Comparison of ENCODE assay signal across 29 cellular contexts in the genomic region with DNA sequence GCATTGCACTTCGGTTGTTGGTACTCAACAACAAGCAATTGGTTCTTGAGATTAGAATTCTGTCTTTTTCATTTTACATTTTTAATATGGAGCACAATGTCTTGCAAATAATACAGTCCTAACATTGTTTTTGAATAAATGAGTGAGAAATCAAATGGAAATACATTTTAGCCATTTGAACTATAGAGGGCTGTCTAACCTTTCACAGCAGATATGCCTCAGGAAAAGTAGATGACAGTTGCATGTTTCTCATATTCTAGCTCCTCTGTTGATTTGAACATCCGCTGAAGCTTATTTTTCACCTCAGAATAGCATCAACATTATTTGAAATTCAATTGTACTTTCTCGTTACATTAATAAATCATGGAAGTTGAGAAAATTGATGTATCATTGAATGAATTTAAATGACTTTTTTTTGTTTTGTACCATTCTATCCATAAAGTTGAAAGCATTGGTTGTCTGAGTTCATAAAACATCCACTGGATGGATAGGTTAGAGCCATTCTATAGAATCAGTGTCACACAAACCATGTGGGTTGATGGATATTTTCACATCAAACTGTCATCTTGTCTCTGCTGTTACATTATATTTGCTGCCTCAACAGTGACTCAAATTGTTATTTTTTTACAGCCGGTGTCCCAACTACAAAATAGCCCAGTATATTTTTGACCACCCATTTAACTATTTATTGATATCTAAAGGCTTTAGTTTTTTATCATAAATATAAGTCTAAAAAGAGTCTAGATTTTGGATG.
A peak's percentile ranks its signal among the peaks of the same experiment; 100 is the strongest.
DNase-seq lines count a peak whose midpoint lies in the region; ATAC-seq and TF ChIP-seq lines count a peak whose summit lies in the region.
"Had no signal": no experiment of that assay in that cellular context is flagged by ENCODE, and none has a peak within 500 bp of the region (broad histone marks: within the 10 kb centered on the region; RNA-seq: fewer than 3 reads in every experiment).

No MANE protein-coding gene starts in this region.

- H3K9me3 Mint-ChIP-seq in type B pancreatic cell = no peaks in the 10 kb centered on the region

- no peaks in the 10 kb centered on the region for H3K36me3 Mint-ChIP-seq in type B pancreatic cell
- H3K36me3 Mint-ChIP-seq: activated naive CD4-positive, alpha-beta T cell treated with anti-CD3 and anti-CD28 coated beads, Interleukin-2, amount 50 U/mL, for 24 hours had no signal

- H3K27ac Mint-ChIP-seq in type B pancreatic cell = no peak overlapping the region
- H3K27ac Mint-ChIP-seq: activated B cell treated with CpG ODN at 0.5 μM for 24 hours; activated naive CD4-positive, alpha-beta T cell treated with anti-CD3 and anti-CD28 coated beads, Interleukin-2, amount 50 U/mL, for 24 hours; activated T-helper 17 cell treated with anti-CD3 and anti-CD28 coated beads, Interleukin-2, amount 50 U/mL, for 72 hours; B cell had no signal

- BruUV-seq in PC-3 (replicated peaks; lab: Mats Ljungman, UMichigan) = no TSS peak

- H3K4me1 Mint-ChIP-seq in type B pancreatic cell (ENCODE audit: unreplicated experiment) = no peaks in the 10 kb centered on the region
- H3K4me1 Mint-ChIP-seq: activated B cell treated with CpG ODN at 0.5 μM for 24 hours; activated naive CD4-positive, alpha-beta T cell treated with anti-CD3 and anti-CD28 coated beads, Interleukin-2, amount 50 U/mL, for 24 hours; activated T-helper 17 cell treated with anti-CD3 and anti-CD28 coated beads, Interleukin-2, amount 50 U/mL, for 72 hours; B cell had no signal

- H3K9ac ChIP-seq in PC-3 (ENCODE audit: low read length) = no peak overlapping the region

- no peak overlapping the region for H3K4me3 Mint-ChIP-seq in type B pancreatic cell
- H3K4me3 Mint-ChIP-seq: activated B cell treated with CpG ODN at 0.5 μM for 24 hours; activated naive CD4-positive, alpha-beta T cell treated with anti-CD3 and anti-CD28 coated beads, Interleukin-2, amount 50 U/mL, for 24 hours; activated T-helper 17 cell treated with anti-CD3 and anti-CD28 coated beads, Interleukin-2, amount 50 U/mL, for 72 hours; B cell had no signal

- TF ChIP-seq CTCF in heart right ventricle (IDR thresholded peaks at IDR 0.05) = peak in 5 of 9 donors; percentile 23 to 48 (median 45)
- peak; percentile 40; the same call in 1 of the 2 replicates for TF ChIP-seq CTCF in PC-3 (conservative IDR thresholded peaks at IDR 0.05; ENCODE audit: low read depth, low read length)
- TF ChIP-seq CTCF in epithelial cell of proximal tubule (conservative IDR thresholded peaks at IDR 0.05; ENCODE audit: low read depth, low read length) = peak; percentile 56
- peak; percentile 16 for TF ChIP-seq CTCF in type B pancreatic cell (conservative IDR thresholded peaks at IDR 0.05)
- no peak for TF ChIP-seq CTCF in ascending aorta (IDR thresholded peaks at IDR 0.05)

- no peaks in the 10 kb centered on the region for H3K9me2 ChIP-seq in PC-3 (replicated peaks; ENCODE audit: low read length)

- no peaks in the 10 kb centered on the region for H4K20me1 ChIP-seq in PC-3 (ENCODE audit: low read length)

- intact Hi-C loops in heart right ventricle (cut with DNase I) = no loop called here
- intact Hi-C loops in right cardiac atrium (cut with DNase I) = no loop called here
- intact Hi-C loops in PC-3 (cut with micrococcal nuclease) = loop anchor here (5.0 kb wide), 1 partner anchor 526 kb away; no protein-coding TSS in a partner anchor
- intact Hi-C loops in ascending aorta (cut with DNase I) = no loop called here

- H3K27me3 ChIP-seq in heart right ventricle = no peaks in the 10 kb centered on the region
- H3K27me3 ChIP-seq in right cardiac atrium (ENCODE audit: control insufficient read depth, insufficient read depth) = no peaks in the 10 kb centered on the region
- H3K27me3 ChIP-seq in PC-3 (ENCODE audit: low read length) = no peaks in the 10 kb centered on the region
- no peaks in the 10 kb centered on the region for H3K27me3 ChIP-seq in ascending aorta
- H3K27me3 ChIP-seq: neutrophil had no signal

- ATAC-seq in heart right ventricle (no peak), right cardiac atrium (no peak), PC-3 (no peak), GM18909 (IDR thresholded peaks at IDR 0.05; ENCODE audit: poor library complexity, unreplicated experiment) (no peak)
- ATAC-seq: activated T-helper 17 cell treated with anti-CD3 and anti-CD28 coated beads, Interleukin-2, amount 50 U/mL, for 72 hours; HCT116; K562; left colon had no signal

- WGBS in heart right ventricle, 2 donors = 68 to 74% methylated on average over 4 of the region's 4 CpGs
- 67% methylated on average over 4 of the region's 4 CpGs for WGBS in right cardiac atrium

- POLR2A ChIA-PET in PC-3 (lab: Charles Lee; ENCODE audit: unreplicated experiment) = no interaction called here

- CTCF ChIA-PET in PC-3 (lab: Charles Lee) = no interaction called here

- no peaks in the 10 kb centered on the region for H3K27me3 Mint-ChIP-seq in type B pancreatic cell
- H3K27me3 Mint-ChIP-seq: activated B cell treated with CpG ODN at 0.5 μM for 24 hours; activated naive CD4-positive, alpha-beta T cell treated with anti-CD3 and anti-CD28 coated beads, Interleukin-2, amount 50 U/mL, for 24 hours; activated T-helper 17 cell treated with anti-CD3 and anti-CD28 coated beads, Interleukin-2, amount 50 U/mL, for 72 hours; B cell had no signal

- H3K36me3 ChIP-seq in heart right ventricle (no peaks in the 10 kb centered on the region), PC-3 (ENCODE audit: low read depth, low read length) (no peaks in the 10 kb centered on the region), ascending aorta (no peaks in the 10 kb centered on the region)
- H3K36me3 ChIP-seq: neutrophil had no signal

- H3K4me2 ChIP-seq in PC-3 (ENCODE audit: low read length) = no peak overlapping the region
- H3K4me2 ChIP-seq: smooth muscle cell had no signal

- H3K79me2 ChIP-seq in PC-3 (ENCODE audit: low read length) = no peaks in the 10 kb centered on the region

- DNase-seq in heart right ventricle (no peak), right cardiac atrium (no peak), PC-3 (no peak), epithelial cell of proximal tubule (ENCODE audit: low read depth) (no peak), type B pancreatic cell (ENCODE audit: extremely low spot score, unreplicated experiment) (no peak), DMS53 treated with DMSO at 0.1 percent for 48 hours (lab: John Stamatoyannopoulos, UW; ENCODE audit: unreplicated experiment) (no peak), ascending aorta (ENCODE audit: low spot score in 2 of 2) (no peak)
- DNase-seq: activated B cell treated with CpG ODN at 0.5 μM for 24 hours; activated CD8-positive, alpha-beta memory T cell treated with anti-CD3 and anti-CD28 coated beads, Interleukin-2, amount 50 U/mL, for 48 hours; aorta; Caco-2; central memory CD4-positive, alpha-beta T cell; head of caudate nucleus; left colon; mesenchymal stem cell; NCI-H1694; NCI-H2171 treated with DMSO at 0.1 percent for 48 hours; NCI-H524 treated with DMSO at 0.1 percent for 48 hours; RPMI8226; stimulated activated CD4-positive, alpha-beta T cell treated with anti-CD3 and anti-CD28 coated beads, Interleukin-2, amount 100 ng/mL, for 24 hours; T1000 had no signal

- peaks cover 0 to 4% (median 0%) of the 10 kb centered on the region in 11 donors for H3K9me3 ChIP-seq in heart right ventricle
- H3K9me3 ChIP-seq in right cardiac atrium (ENCODE audit: control insufficient read depth, low read length) = no peaks in the 10 kb centered on the region
- H3K9me3 ChIP-seq in PC-3 (ENCODE audit: low read length) = no peaks in the 10 kb centered on the region
- no peaks in the 10 kb centered on the region for H3K9me3 ChIP-seq in ascending aorta
- H3K9me3 ChIP-seq: Caco-2, neutrophil had no signal

- no peak overlapping the region for H2AFZ ChIP-seq in PC-3 (ENCODE audit: low read length)

- H3K4me1 ChIP-seq in heart right ventricle = no peaks in the 10 kb centered on the region
- no peaks in the 10 kb centered on the region for H3K4me1 ChIP-seq in right cardiac atrium (ENCODE audit: control insufficient read depth, insufficient read depth, low read length)
- no peaks in the 10 kb centered on the region for H3K4me1 ChIP-seq in PC-3 (ENCODE audit: insufficient read depth, low read length)
- H3K4me1 ChIP-seq in ascending aorta = no peaks in the 10 kb centered on the region
- H3K4me1 ChIP-seq: Caco-2 had no signal

- H3K4me3 ChIP-seq in heart right ventricle (no peak overlapping the region), right cardiac atrium (ENCODE audit: low read length) (no peak overlapping the region), PC-3 (ENCODE audit: low read length) (no peak overlapping the region), epithelial cell of proximal tubule (ENCODE audit: low read depth, low read length) (no peak overlapping the region), ascending aorta (no peak overlapping the region)
- H3K4me3 ChIP-seq: K562, smooth muscle cell had no signal

- no peaks in the 10 kb centered on the region for H3F3A ChIP-seq in PC-3 (ENCODE audit: low read length, unreplicated experiment)

- H3K27ac ChIP-seq in heart right ventricle (no peak overlapping the region), right cardiac atrium (ENCODE audit: low read length) (no peak overlapping the region), PC-3 (ENCODE audit: low read length) (no peak overlapping the region), ascending aorta (no peak overlapping the region)
- H3K27ac ChIP-seq: neutrophil had no signal

Comparison
In these comparisons a context has a peak if more than half of its experiments do, and no peak if none do; other contexts are left out.
1. CTCF ChIP-seq: peak in heart right ventricle (5 of 9), PC-3 (single experiment), epithelial cell of proximal tubule (single experiment) and type B pancreatic cell (single experiment); none in ascending aorta (0 of 3).